Comparison of ENCODE assay signal across 9 cellular contexts in genomic region chr9:114004221-114004716, GRCh38.
DNase-seq lines count a peak whose midpoint lies in the region; ATAC-seq and TF ChIP-seq lines count a peak whose summit lies in the region.
"Had no signal": no experiment of that assay in that cellular context is flagged by ENCODE, and none has a peak within 500 bp of the region (broad histone marks: within the 10 kb centered on the region; RNA-seq: fewer than 3 reads in every experiment).

No MANE protein-coding gene starts in this region.

- DNase-seq in CMK (ENCODE audit: low read depth) (peak; percentile 3), UCSD-AML1 (lab: John Stamatoyannopoulos, UW; ENCODE audit: unreplicated experiment) (peak; percentile 85), globus pallidus (ENCODE audit: low spot score) (peak; percentile 80), nucleus accumbens (lab: John Stamatoyannopoulos, UW) (peak in 36 of 56 donors; percentile 14 to 69 (median 42)), GM20000 (ENCODE audit: low spot score) (no peak)
- DNase-seq in activated T-cell treated with anti-CD3 and anti-CD28 coated beads, Interleukin-2, amount 50 U/mL, for 4 hours, result no peak
- DNase-seq: NCI-H446 treated with DMSO at 0.1 percent for 48 hours had no signal

- H3K4me3 Mint-ChIP-seq in activated T-cell treated with anti-CD3 and anti-CD28 coated beads, Interleukin-2, amount 50 U/mL, for 4 hours, result no peak overlapping the region

- no peaks in the 10 kb centered on the region for H3K9me3 Mint-ChIP-seq in activated T-cell treated with anti-CD3 and anti-CD28 coated beads, Interleukin-2, amount 50 U/mL, for 4 hours

- H3K4me1 Mint-ChIP-seq in activated T-cell treated with anti-CD3 and anti-CD28 coated beads, Interleukin-2, amount 50 U/mL, for 4 hours (ENCODE audit: low read depth), result no peaks in the 10 kb centered on the region

- no peak for ATAC-seq in HG03108 (IDR thresholded peaks at IDR 0.05; ENCODE audit: unreplicated experiment)
- no peak for ATAC-seq in GM21367 (IDR thresholded peaks at IDR 0.05; ENCODE audit: unreplicated experiment)
- ATAC-seq in activated T-cell treated with anti-CD3 and anti-CD28 coated beads, Interleukin-2, amount 50 U/mL, for 4 hours, result no peak

- no peaks in the 10 kb centered on the region for H3K27me3 Mint-ChIP-seq in activated T-cell treated with anti-CD3 and anti-CD28 coated beads, Interleukin-2, amount 50 U/mL, for 4 hours (ENCODE audit: low read depth)

- no peak for TF ChIP-seq CTCF in GM20000 (IDR thresholded peaks at IDR 0.05; ENCODE audit: extremely low read depth, missing control alignments)

- no peaks in the 10 kb centered on the region for H3K36me3 Mint-ChIP-seq in activated T-cell treated with anti-CD3 and anti-CD28 coated beads, Interleukin-2, amount 50 U/mL, for 4 hours (ENCODE audit: insufficient read depth)

Comparison
In these comparisons a context has a peak if more than half of its experiments do, and no peak if none do; other contexts are left out.
1. DNase-seq: peak in CMK (single experiment), UCSD-AML1 (single experiment), globus pallidus (single experiment) and nucleus accumbens (36 of 56); none in GM20000 (single experiment) and activated T-cell treated with anti-CD3 and anti-CD28 coated beads, Interleukin-2, amount 50 U/mL, for 4 hours (single experiment).